8 cellular contexts compared by ENCODE assay signal in the genomic region with DNA sequence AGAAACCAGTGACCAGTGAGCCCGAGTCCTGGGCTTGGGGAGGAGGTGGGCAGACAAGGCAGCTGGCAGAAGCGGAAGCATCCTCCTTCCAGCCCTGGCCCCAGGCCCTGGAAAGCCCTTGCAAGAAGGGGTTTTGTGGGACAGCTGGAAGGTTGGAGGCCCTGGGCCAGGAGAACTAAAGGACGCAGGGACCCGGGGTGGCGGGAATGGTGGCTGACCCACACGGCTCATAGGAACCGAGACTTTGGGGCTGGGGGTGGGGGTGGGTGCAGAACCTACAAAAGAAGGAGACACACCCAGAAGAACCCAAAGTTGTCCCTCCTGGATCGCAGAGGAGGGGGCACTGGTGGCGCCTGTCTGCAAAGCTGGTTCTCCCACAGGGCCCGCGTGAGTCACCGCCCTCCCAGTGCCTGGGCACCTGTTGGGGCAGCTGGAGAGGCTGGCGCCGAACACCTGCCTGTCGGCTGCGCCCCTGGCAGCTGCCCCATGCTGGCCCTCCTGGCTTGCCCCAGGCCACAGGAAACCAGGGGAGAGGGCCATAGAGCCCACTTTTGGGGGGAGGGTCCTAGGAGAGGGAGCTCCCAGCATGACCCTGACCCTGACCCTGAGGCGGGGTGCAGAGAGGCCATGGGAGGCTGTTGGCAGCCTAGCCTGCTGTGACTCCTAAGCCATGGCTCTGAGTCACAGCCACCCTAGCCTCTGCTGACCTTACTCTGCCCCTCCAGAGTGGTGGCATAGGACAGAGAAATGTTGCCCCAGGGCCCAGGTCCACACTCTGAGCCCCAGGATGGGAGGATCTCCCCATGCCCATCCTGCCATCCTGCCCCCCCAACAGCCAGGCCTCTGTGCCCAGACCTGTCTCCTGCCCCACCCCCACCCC. TPM values are rescaled to one million over a fixed set of nuclear protein-coding genes. Genes with fewer than 3 reads are reported as not detected.
DNase-seq lines count a peak whose midpoint lies in the region; ATAC-seq and TF ChIP-seq lines count a peak whose summit lies in the region.

No MANE protein-coding gene starts in this region.

- no peaks in the 10 kb centered on the region for H3K27me3 ChIP-seq in foreskin keratinocyte
- H3K27me3 ChIP-seq in stomach: peaks cover 0 to 66% (median 0%) of the 10 kb centered on the region in 3 donors

- no peak overlapping the region for H3K27ac ChIP-seq in foreskin keratinocyte
- peak overlapping the region; percentile 20 to 88 (median 86) for H3K27ac ChIP-seq in stomach

- peak; percentile 50 for ATAC-seq in foreskin keratinocyte
- ATAC-seq in HG03439 (IDR thresholded peaks at IDR 0.05; ENCODE audit: unreplicated experiment): no peak
- ATAC-seq in HG03469 (IDR thresholded peaks at IDR 0.05; ENCODE audit: unreplicated experiment): no peak

- 18 to 35% (median 28%) methylated on average over 14 to 17 of the region's 17 CpGs for WGBS in stomach, 5 donors

- TF ChIP-seq POLR2A in stomach (IDR thresholded peaks at IDR 0.05): no peak

- no peaks in the 10 kb centered on the region for H3K9me3 Mint-ChIP-seq in T-helper 2 cell treated with Interferon-gamma antibody and Interleukin-4, amounts not matched to agents 5 μg/mL and 100 μg/mL, for 36 hours

- H3K4me1 ChIP-seq in foreskin keratinocyte (peaks cover 6% of the 10 kb centered on the region), stomach (peaks cover 53 to 83% (median 70%) of the 10 kb centered on the region in 4 donors)

- TF ChIP-seq EP300 in stomach (IDR thresholded peaks at IDR 0.05): no peak

- intact Hi-C loops in stomach (cut with DNase I; ENCODE audit: low total_unique reads): no loop called here

- peaks cover 10% of the 10 kb centered on the region for H3K27me3 Mint-ChIP-seq in T-helper 2 cell treated with Interferon-gamma antibody and Interleukin-4, amounts not matched to agents 5 μg/mL and 100 μg/mL, for 36 hours (ENCODE audit: low read depth)

- TF ChIP-seq CTCF in foreskin keratinocyte (conservative IDR thresholded peaks at IDR 0.05) (no peak), stomach (IDR thresholded peaks at IDR 0.05) (no peak)

- H3K27ac Mint-ChIP-seq in T-helper 2 cell treated with Interferon-gamma antibody and Interleukin-4, amounts not matched to agents 5 μg/mL and 100 μg/mL, for 36 hours: no peak overlapping the region

- H3K9me3 ChIP-seq in stomach: no peaks in the 10 kb centered on the region

- no peaks in the 10 kb centered on the region for H3K36me3 Mint-ChIP-seq in T-helper 2 cell treated with Interferon-gamma antibody and Interleukin-4, amounts not matched to agents 5 μg/mL and 100 μg/mL, for 36 hours (ENCODE audit: low read depth)

- H3K4me3 ChIP-seq in stomach: peak overlapping the region; percentile 54 to 71 (median 64)

- DNase-seq in HCEC 1CT (peak; percentile 15), foreskin keratinocyte (peak; percentile 28 to 45), stomach (peak; percentile 72), ecto neural progenitor cell (ENCODE audit: low spot score) (no peak)
- no peak for DNase-seq in T-helper 2 cell treated with Interferon-gamma antibody and Interleukin-4, amounts not matched to agents 5 μg/mL and 100 μg/mL, for 36 hours (ENCODE audit: low spot score)

- no peak overlapping the region for H3K4me3 Mint-ChIP-seq in T-helper 2 cell treated with Interferon-gamma antibody and Interleukin-4, amounts not matched to agents 5 μg/mL and 100 μg/mL, for 36 hours

- peaks cover 17% of the 10 kb centered on the region for H3K4me1 Mint-ChIP-seq in T-helper 2 cell treated with Interferon-gamma antibody and Interleukin-4, amounts not matched to agents 5 μg/mL and 100 μg/mL, for 36 hours (ENCODE audit: low read depth)

- peaks cover 34 to 47% (median 38%) of the 10 kb centered on the region in 4 donors for H3K36me3 ChIP-seq in stomach

TF ChIP-seq in PFSK-1, 5 proteins besides CTCF, POLR2A, EP300 and RAD21:
- peak; percentile 3; the same call in 1 of the 2 replicates for TF ChIP-seq POLR2AphosphoS5 (IDR thresholded peaks at IDR 0.05; ENCODE audit: low read depth, low read length)
- TF ChIP-seq, protein P1, sequence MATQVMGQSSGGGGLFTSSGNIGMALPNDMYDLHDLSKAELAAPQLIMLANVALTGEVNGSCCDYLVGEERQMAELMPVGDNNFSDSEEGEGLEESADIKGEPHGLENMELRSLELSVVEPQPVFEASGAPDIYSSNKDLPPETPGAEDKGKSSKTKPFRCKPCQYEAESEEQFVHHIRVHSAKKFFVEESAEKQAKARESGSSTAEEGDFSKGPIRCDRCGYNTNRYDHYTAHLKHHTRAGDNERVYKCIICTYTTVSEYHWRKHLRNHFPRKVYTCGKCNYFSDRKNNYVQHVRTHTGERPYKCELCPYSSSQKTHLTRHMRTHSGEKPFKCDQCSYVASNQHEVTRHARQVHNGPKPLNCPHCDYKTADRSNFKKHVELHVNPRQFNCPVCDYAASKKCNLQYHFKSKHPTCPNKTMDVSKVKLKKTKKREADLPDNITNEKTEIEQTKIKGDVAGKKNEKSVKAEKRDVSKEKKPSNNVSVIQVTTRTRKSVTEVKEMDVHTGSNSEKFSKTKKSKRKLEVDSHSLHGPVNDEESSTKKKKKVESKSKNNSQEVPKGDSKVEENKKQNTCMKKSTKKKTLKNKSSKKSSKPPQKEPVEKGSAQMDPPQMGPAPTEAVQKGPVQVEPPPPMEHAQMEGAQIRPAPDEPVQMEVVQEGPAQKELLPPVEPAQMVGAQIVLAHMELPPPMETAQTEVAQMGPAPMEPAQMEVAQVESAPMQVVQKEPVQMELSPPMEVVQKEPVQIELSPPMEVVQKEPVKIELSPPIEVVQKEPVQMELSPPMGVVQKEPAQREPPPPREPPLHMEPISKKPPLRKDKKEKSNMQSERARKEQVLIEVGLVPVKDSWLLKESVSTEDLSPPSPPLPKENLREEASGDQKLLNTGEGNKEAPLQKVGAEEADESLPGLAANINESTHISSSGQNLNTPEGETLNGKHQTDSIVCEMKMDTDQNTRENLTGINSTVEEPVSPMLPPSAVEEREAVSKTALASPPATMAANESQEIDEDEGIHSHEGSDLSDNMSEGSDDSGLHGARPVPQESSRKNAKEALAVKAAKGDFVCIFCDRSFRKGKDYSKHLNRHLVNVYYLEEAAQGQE (IDR thresholded peaks at IDR 0.05; ENCODE audit: insufficient read depth in 1 of 2, low read depth in 2 of 2, low read length in 2 of 2): no peak

RNA-seq across cellular contexts. Expression of gene DMPK, which starts 0.8 kb away (rescaled TPM):
- 94.7 TPM for polyA plus RNA-seq in PFSK-1 (2012; ENCODE audit: insufficient read length, low read depth)
- 7.4 and 8.4 TPM in 2 replicates for total RNA-seq in foreskin keratinocyte
- 8.0 and 9.8 TPM in 2 replicates for polyA plus RNA-seq in foreskin keratinocyte
- 100 to 1,000 TPM in 2 of 5 donors, 10 to 100 TPM in 3; 53.1 to 248 (median 72.8) TPM for total RNA-seq in stomach
- 10 to 100 TPM; 27.2 to 76.9 (median 56.5) TPM for polyA plus RNA-seq in stomach

RNA-seq across cellular contexts. Expression of gene DMWD, which starts 11.1 kb away (rescaled TPM):
- polyA plus RNA-seq in PFSK-1 (2012; ENCODE audit: insufficient read length, low read depth): 58.4 TPM
- 39.8 TPM in 2 replicates for total RNA-seq in foreskin keratinocyte
- polyA plus RNA-seq in foreskin keratinocyte: 26.4 and 27.7 TPM in 2 replicates
- total RNA-seq in stomach: 10 to 100 TPM in 4 of 5 donors, 1 to 10 TPM in 1; 5.3 to 52.1 (median 27.9) TPM
- 10 to 100 TPM; 12.8 to 17.4 (median 15.9) TPM for polyA plus RNA-seq in stomach

RNA-seq across cellular contexts. Expression of gene SIX5, which starts 12.5 kb away (rescaled TPM):
- polyA plus RNA-seq in PFSK-1 (2012; ENCODE audit: insufficient read length, low read depth): 33.3 TPM
- total RNA-seq in foreskin keratinocyte (5.4 and 7.8 TPM in 2 replicates), stomach (10 to 100 TPM in 4 of 5 donors, 1 to 10 TPM in 1; 4.0 to 39.1 (median 25.9) TPM)
- polyA plus RNA-seq in foreskin keratinocyte (8.1 and 10.6 TPM in 2 replicates), stomach (10 to 100 TPM; 14.4 to 23.3 (median 16.6) TPM)

RNA-seq across cellular contexts. Expression of gene RSPH6A, which starts 33.6 kb away (rescaled TPM):
- polyA plus RNA-seq in PFSK-1 (2012; ENCODE audit: insufficient read length, low read depth): not detected
- total RNA-seq in foreskin keratinocyte: 0.24 TPM in 1 of 2 replicates, not detected in the other
- 0.08 TPM in 1 of 2 replicates, not detected in the other for polyA plus RNA-seq in foreskin keratinocyte
- total RNA-seq in stomach: 1 to 10 TPM in 2 of 5 donors, under 1 TPM in 1, not detected in 2; 0.37 to 5.8 (median 1.4) TPM
- polyA plus RNA-seq in stomach: not detected

RNA-seq across cellular contexts. Expression of gene MEIOSIN, which starts 48.3 kb away (rescaled TPM):
- polyA plus RNA-seq in PFSK-1 (2012; ENCODE audit: insufficient read length, low read depth): not detected
- not detected in 2 replicates for total RNA-seq in foreskin keratinocyte
- not detected in 2 replicates for polyA plus RNA-seq in foreskin keratinocyte
- total RNA-seq in stomach: not detected
- polyA plus RNA-seq in stomach: not detected

Comparison
In these comparisons a context has a peak if more than half of its experiments do, and no peak if none do; other contexts are left out.
1. DNase-seq: peak in HCEC 1CT (single experiment), foreskin keratinocyte (2 of 2) and stomach (single experiment); none in T-helper 2 cell treated with Interferon-gamma antibody and Interleukin-4, amounts not matched to agents 5 μg/mL and 100 μg/mL, for 36 hours (single experiment) and ecto neural progenitor cell (single experiment).